12 cellular contexts compared by ENCODE assay signal in the genomic region with DNA sequence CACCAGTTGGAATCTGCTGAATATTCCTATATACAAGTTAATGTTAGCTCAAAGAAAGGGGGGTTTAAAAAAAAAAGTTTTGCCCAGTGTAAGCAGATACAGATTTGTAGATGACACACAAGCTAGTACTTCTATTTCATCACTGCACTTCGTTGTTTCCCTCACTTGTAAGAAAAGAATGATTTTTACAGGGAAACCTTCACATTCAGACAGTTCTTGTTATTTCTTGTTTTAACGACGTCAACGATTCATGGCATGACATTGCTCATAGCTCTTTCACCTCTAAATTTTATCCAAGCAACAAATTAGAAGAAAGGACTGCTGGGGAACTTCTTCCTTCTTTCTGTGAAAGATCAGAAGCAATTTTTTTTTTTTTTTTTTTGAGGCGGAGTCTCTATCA. TPM values are rescaled to one million over a fixed set of nuclear protein-coding genes. Genes with fewer than 3 reads are reported as not detected.
DNase-seq lines count a peak whose midpoint lies in the region; ATAC-seq and TF ChIP-seq lines count a peak whose summit lies in the region.
"Had no signal": no experiment of that assay in that cellular context is flagged by ENCODE, and none has a peak within 500 bp of the region (broad histone marks: within the 10 kb centered on the region; RNA-seq: fewer than 3 reads in every experiment).

No MANE protein-coding gene starts in this region.

- TF ChIP-seq POLR2A in tibial nerve (IDR thresholded peaks at IDR 0.05), result no peak

- no peaks in the 10 kb centered on the region for H3K27me3 Mint-ChIP-seq in activated T-cell treated with anti-CD3 and anti-CD28 coated beads, Interleukin-2, amount 50 U/mL, for 72 hours (ENCODE audit: low read depth)

- peak overlapping the region; percentile 56 to 72 for H3K4me3 Mint-ChIP-seq in activated T-cell treated with anti-CD3 and anti-CD28 coated beads, Interleukin-2, amount 50 U/mL, for 72 hours

- no peak for TF ChIP-seq CTCF in tibial nerve (IDR thresholded peaks at IDR 0.05)

- H3K36me3 Mint-ChIP-seq in activated T-cell treated with anti-CD3 and anti-CD28 coated beads, Interleukin-2, amount 50 U/mL, for 72 hours (ENCODE audit: insufficient read depth in 2 of 2), result peaks cover 0 to 2% of the 10 kb centered on the region in 2 donors
- no peaks in the 10 kb centered on the region for H3K36me3 Mint-ChIP-seq in activated naive CD4-positive, alpha-beta T cell treated with anti-CD3 and anti-CD28 coated beads, Interleukin-2, amount 50 U/mL, for 72 hours

- TF ChIP-seq EP300 in tibial nerve (IDR thresholded peaks at IDR 0.05), result no peak

- H3K27me3 ChIP-seq in layer of hippocampus (ENCODE audit: control insufficient read depth, insufficient read depth, low read length) (no peaks in the 10 kb centered on the region), tibial nerve (no peaks in the 10 kb centered on the region)

- H3K4me1 Mint-ChIP-seq in activated T-cell treated with anti-CD3 and anti-CD28 coated beads, Interleukin-2, amount 50 U/mL, for 72 hours (ENCODE audit: low read depth), result peaks cover 91% of the 10 kb centered on the region

- no peak overlapping the region for H3K4me3 ChIP-seq in tibial nerve
- H3K4me3 ChIP-seq: K562 had no signal

- ATAC-seq in activated T-cell treated with anti-CD3 and anti-CD28 coated beads, Interleukin-2, amount 50 U/mL, for 72 hours (replicated peaks in 1 of 2), result peak; percentile 11 to 15
- peak; percentile 19 to 25 for ATAC-seq in activated naive CD4-positive, alpha-beta T cell treated with anti-CD3 and anti-CD28 coated beads, Interleukin-2, amount 50 U/mL, for 72 hours
- ATAC-seq in HG03025 (IDR thresholded peaks at IDR 0.05; ENCODE audit: low FRiP score, unreplicated experiment) (no peak), GM21576 (IDR thresholded peaks at IDR 0.05; ENCODE audit: unreplicated experiment) (no peak), esophagus mucosa (no peak)
- ATAC-seq: K562 had no signal

- peak overlapping the region; percentile 73 for H3K27ac ChIP-seq in layer of hippocampus (ENCODE audit: low read depth, low read length)
- peak overlapping the region; percentile 53 to 93 (median 83) for H3K27ac ChIP-seq in tibial nerve

- H3K4me1 ChIP-seq in tibial nerve, result peaks cover 5 to 84% (median 43%) of the 10 kb centered on the region in 4 donors

- no peaks in the 10 kb centered on the region for H3K9me3 ChIP-seq in tibial nerve

- H3K36me3 ChIP-seq in tibial nerve, result no peaks in the 10 kb centered on the region

- no peak for DNase-seq in activated T-cell treated with anti-CD3 and anti-CD28 coated beads, Interleukin-2, amount 50 U/mL, for 72 hours
- DNase-seq in activated T-cell treated with anti-CD3 and anti-CD28 coated beads for 4 hours (no peak), tibial nerve (ENCODE audit: low spot score in 2 of 2) (no peak)
- no peak for DNase-seq in activated naive CD4-positive, alpha-beta T cell treated with anti-CD3 and anti-CD28 coated beads, Interleukin-2, amount 50 U/mL, for 72 hours (ENCODE audit: low spot score in 2 of 2)
- DNase-seq: SW 1271 had no signal

- WGBS in tibial nerve, 2 donors, result 69 to 76% methylated on average over 5 of the region's 5 CpGs

- peak overlapping the region; percentile 72 for H3K27ac Mint-ChIP-seq in activated T-cell treated with anti-CD3 and anti-CD28 coated beads, Interleukin-2, amount 50 U/mL, for 72 hours
- peak overlapping the region; percentile 73 to 79 for H3K27ac Mint-ChIP-seq in activated naive CD4-positive, alpha-beta T cell treated with anti-CD3 and anti-CD28 coated beads, Interleukin-2, amount 50 U/mL, for 72 hours

- H3K9me3 Mint-ChIP-seq in activated T-cell treated with anti-CD3 and anti-CD28 coated beads, Interleukin-2, amount 50 U/mL, for 72 hours, result no peaks in the 10 kb centered on the region
- H3K9me3 Mint-ChIP-seq in activated naive CD4-positive, alpha-beta T cell treated with anti-CD3 and anti-CD28 coated beads, Interleukin-2, amount 50 U/mL, for 72 hours, result peaks cover 0 to 5% of the 10 kb centered on the region in 2 donors

RNA-seq across cellular contexts. Expression of gene C1orf105, which starts 25.7 kb away (rescaled TPM):
- total RNA-seq in activated T-cell treated with anti-CD3 and anti-CD28 coated beads, Interleukin-2, amount 50 U/mL, for 72 hours, result not detected
- total RNA-seq in activated naive CD4-positive, alpha-beta T cell treated with anti-CD3 and anti-CD28 coated beads, Interleukin-2, amount 50 U/mL, for 72 hours, result not detected
- not detected for total RNA-seq in tibial nerve
- total RNA-seq in esophagus mucosa, result not detected
- total RNA-seq: K562, NCI-H460, renal cortical epithelial cell had no signal

RNA-seq across cellular contexts. Expression of gene PIGC, which starts 49.1 kb away (rescaled TPM):
- 10 to 100 TPM; 31.4 to 32.7 TPM for total RNA-seq in activated T-cell treated with anti-CD3 and anti-CD28 coated beads, Interleukin-2, amount 50 U/mL, for 72 hours
- total RNA-seq in activated naive CD4-positive, alpha-beta T cell treated with anti-CD3 and anti-CD28 coated beads, Interleukin-2, amount 50 U/mL, for 72 hours, result 10 to 100 TPM; 11.0 to 14.7 TPM
- 10 to 100 TPM; 13.5 to 25.5 (median 18.8) TPM for total RNA-seq in tibial nerve
- 11.7 TPM for total RNA-seq in esophagus mucosa

Comparison
In these comparisons a context has a peak if more than half of its experiments do, and no peak if none do; other contexts are left out.
1. ATAC-seq: peak in activated T-cell treated with anti-CD3 and anti-CD28 coated beads, Interleukin-2, amount 50 U/mL, for 72 hours (2 of 2) and activated naive CD4-positive, alpha-beta T cell treated with anti-CD3 and anti-CD28 coated beads, Interleukin-2, amount 50 U/mL, for 72 hours (2 of 2); none in HG03025 (single experiment), GM21576 (single experiment) and esophagus mucosa (single experiment).